Comparison of ENCODE assay signal across 15 cellular contexts in the genomic region with DNA sequence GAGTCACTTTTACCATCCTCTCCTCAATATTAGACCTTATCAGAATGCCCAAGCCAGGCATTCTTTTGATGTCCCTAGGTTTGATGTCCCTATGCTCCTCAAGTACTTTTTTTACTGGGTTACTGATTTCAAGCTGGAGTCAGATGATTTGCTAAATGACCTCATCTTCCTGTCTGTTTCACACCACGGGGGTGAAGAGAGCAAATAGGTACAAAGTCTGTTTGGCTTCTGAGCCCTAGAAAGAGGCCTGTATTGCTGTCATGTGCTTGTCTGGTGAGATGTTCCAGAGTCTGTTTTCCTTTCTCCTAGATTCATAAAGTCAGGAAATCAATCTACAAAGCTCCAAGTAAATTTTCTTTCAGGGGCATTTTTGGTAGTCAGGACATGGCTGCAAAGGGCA. TPM values are rescaled to one million over a fixed set of nuclear protein-coding genes. Genes with fewer than 3 reads are reported as not detected.
DNase-seq lines count a peak whose midpoint lies in the region; ATAC-seq and TF ChIP-seq lines count a peak whose summit lies in the region.
"Had no signal": no experiment of that assay in that cellular context is flagged by ENCODE, and none has a peak within 500 bp of the region (broad histone marks: within the 10 kb centered on the region; RNA-seq: fewer than 3 reads in every experiment).

No MANE protein-coding gene starts in this region.

- H3K9me2 ChIP-seq in HCT116 (ENCODE audit: insufficient read depth) = no peaks in the 10 kb centered on the region

- no peaks in the 10 kb centered on the region for H3K4me1 ChIP-seq in HCT116 (ENCODE audit: control insufficient read depth in 1 of 2, insufficient read depth in 2 of 2, low read length in 2 of 2)

- POLR2A ChIA-PET in HCT116 (lab: Charles Lee) = interaction anchor here (1.1 kb wide), 1 partner anchor 13 kb away, joined by 3 read pairs; the partner anchor contains the start of gene DAB2

- no peaks in the 10 kb centered on the region for H3K36me3 Mint-ChIP-seq in type B pancreatic cell
- H3K36me3 Mint-ChIP-seq in activated T-helper 1 cell treated with anti-CD3 and anti-CD28 coated beads, Interleukin-12 subunit alpha, Interleukin-12 subunit beta, Interleukin-2, Interleukin-4 antibody, amounts not matched to agents 30 ng/mL and 10 ng/mL and 1 ng/mL, durations not matched to agents 14 hours and 24 hours and 36 hours (ENCODE audit: low read depth) = no peaks in the 10 kb centered on the region
- H3K36me3 Mint-ChIP-seq: naive B cell had no signal

- H3K9me3 Mint-ChIP-seq in type B pancreatic cell = no peaks in the 10 kb centered on the region
- no peaks in the 10 kb centered on the region for H3K9me3 Mint-ChIP-seq in activated T-helper 1 cell treated with anti-CD3 and anti-CD28 coated beads, Interleukin-12 subunit alpha, Interleukin-12 subunit beta, Interleukin-2, Interleukin-4 antibody, amounts not matched to agents 30 ng/mL and 10 ng/mL and 1 ng/mL, durations not matched to agents 14 hours and 24 hours and 36 hours
- H3K9me3 Mint-ChIP-seq: CD4-positive, alpha-beta T cell; naive B cell had no signal

- no peaks in the 10 kb centered on the region for H4K20me1 ChIP-seq in HCT116 (ENCODE audit: insufficient read depth)

- no peak for TF ChIP-seq POLR2A in HCT116 (IDR thresholded peaks at IDR 0.05; ENCODE audit: borderline replicate concordance, extremely low read depth, insufficient read depth, insufficient read length)

- CTCF ChIA-PET in HCT116 (lab: Charles Lee) = no interaction called here

- no TSS peak for BruUV-seq in HCT116 (replicated peaks; lab: Mats Ljungman, UMichigan)

- H3K27ac ChIP-seq in HCT116 (ENCODE audit: low read depth, low read length) = no peak overlapping the region
- H3K27ac ChIP-seq: sigmoid colon had no signal

- RAD21 ChIA-PET in HCT116 (lab: Charles Lee; ENCODE audit: low non-redundant PET in 1 of 2, low total read pairs in 2 of 2, uncharacterized antibody in 2 of 2, unreplicated experiment in 2 of 2) = no interaction called here

- H3K36me3 ChIP-seq in HCT116 (ENCODE audit: control insufficient read depth in 1 of 2, insufficient read depth in 2 of 2, low read length in 2 of 2) = no peaks in the 10 kb centered on the region
- H3K36me3 ChIP-seq: sigmoid colon had no signal

- no peak overlapping the region for H3K4me3 Mint-ChIP-seq in type B pancreatic cell
- no peak overlapping the region for H3K4me3 Mint-ChIP-seq in activated T-helper 1 cell treated with anti-CD3 and anti-CD28 coated beads, Interleukin-12 subunit alpha, Interleukin-12 subunit beta, Interleukin-2, Interleukin-4 antibody, amounts not matched to agents 30 ng/mL and 10 ng/mL and 1 ng/mL, durations not matched to agents 14 hours and 24 hours and 36 hours
- H3K4me3 Mint-ChIP-seq: CD4-positive, alpha-beta T cell; naive B cell had no signal

- no peaks in the 10 kb centered on the region for H3K27me3 ChIP-seq in HCT116 (ENCODE audit: insufficient read depth, low read length)
- H3K27me3 ChIP-seq: sigmoid colon had no signal

- intact Hi-C loops in HCT116 (cut with micrococcal nuclease) = no loop called here
- intact Hi-C loops in activated T-helper 1 cell treated with anti-CD3 and anti-CD28 coated beads, Interleukin-12 subunit alpha, Interleukin-12 subunit beta, Interleukin-2, Interleukin-4 antibody, amounts not matched to agents 30 ng/mL and 10 ng/mL and 1 ng/mL, durations not matched to agents 14 hours and 24 hours and 36 hours (cut with micrococcal nuclease) = no loop called here

- no peak overlapping the region for H3K9ac ChIP-seq in HCT116 (ENCODE audit: low read length)

- TF ChIP-seq RAD21 in HCT116 (IDR thresholded peaks at IDR 0.05; ENCODE audit: low read depth) = no peak

- H3K4me3 ChIP-seq in HCT116 (replicated peaks in 1 of 2; ENCODE audit: low read depth in 1 of 2, low read length in 2 of 2) = no peak overlapping the region
- H3K4me3 ChIP-seq: sigmoid colon had no signal

- no peak overlapping the region for H3K4me2 ChIP-seq in HCT116 (ENCODE audit: low read length)

- H3K79me2 ChIP-seq in HCT116 (ENCODE audit: insufficient read depth, low read length) = no peaks in the 10 kb centered on the region

- DNase-seq in HCT116 (ENCODE audit: low read depth, low spot score) (no peak), amniotic epithelial cell (ENCODE audit: low read depth) (peak; percentile 48), left kidney (ENCODE audit: low read depth, low spot score) (peak; percentile 43), type B pancreatic cell (ENCODE audit: extremely low spot score, unreplicated experiment) (no peak), ecto neural progenitor cell (ENCODE audit: low spot score) (no peak)
- no peak for DNase-seq in activated CD8-positive, alpha-beta memory T cell treated with anti-CD3 and anti-CD28 coated beads, Interleukin-2, amount 50 U/mL, for 4 hours
- no peak for DNase-seq in activated T-helper 1 cell treated with anti-CD3 and anti-CD28 coated beads, Interleukin-12 subunit alpha, Interleukin-12 subunit beta, Interleukin-2, Interleukin-4 antibody, amounts not matched to agents 30 ng/mL and 10 ng/mL and 1 ng/mL, durations not matched to agents 14 hours and 24 hours and 36 hours (ENCODE audit: low spot score)
- DNase-seq: activated CD8-positive, alpha-beta memory T cell treated with anti-CD3 and anti-CD28 coated beads for 24 hours; activated naive CD4-positive, alpha-beta T cell treated with anti-CD3 and anti-CD28 coated beads, Interleukin-2, amount 50 U/mL, for 16 hours; CD4-positive, alpha-beta T cell; cerebellar nuclear complex; naive B cell; sigmoid colon; substantia nigra; T-helper 9 cell had no signal

- TF ChIP-seq CTCF in HCT116 (IDR thresholded peaks at IDR 0.05 in 2 of 3, conservative IDR thresholded peaks at IDR 0.05 in 1 of 3; ENCODE audit: borderline replicate concordance in 1 of 3, insufficient read depth in 1 of 3, low read depth in 2 of 3, low read length in 2 of 3) (no peak), type B pancreatic cell (conservative IDR thresholded peaks at IDR 0.05) (no peak)

- H2AFZ ChIP-seq in HCT116 (ENCODE audit: low read depth, low read length, poor library complexity, severe bottlenecking) = peak overlapping the region; percentile 79

- H3K27me3 Mint-ChIP-seq in type B pancreatic cell = no peaks in the 10 kb centered on the region
- no peaks in the 10 kb centered on the region for H3K27me3 Mint-ChIP-seq in activated T-helper 1 cell treated with anti-CD3 and anti-CD28 coated beads, Interleukin-12 subunit alpha, Interleukin-12 subunit beta, Interleukin-2, Interleukin-4 antibody, amounts not matched to agents 30 ng/mL and 10 ng/mL and 1 ng/mL, durations not matched to agents 14 hours and 24 hours and 36 hours (ENCODE audit: insufficient read depth)

- H3K9me3 ChIP-seq in HCT116 (ENCODE audit: control insufficient read depth in 1 of 2, insufficient read depth in 1 of 2, low read depth in 1 of 2, low read length in 2 of 2) = no peaks in the 10 kb centered on the region
- H3K9me3 ChIP-seq: sigmoid colon had no signal

- no peak for ATAC-seq in HCT116

- peaks cover 5% of the 10 kb centered on the region for H3K4me1 Mint-ChIP-seq in type B pancreatic cell (ENCODE audit: unreplicated experiment)
- H3K4me1 Mint-ChIP-seq in activated T-helper 1 cell treated with anti-CD3 and anti-CD28 coated beads, Interleukin-12 subunit alpha, Interleukin-12 subunit beta, Interleukin-2, Interleukin-4 antibody, amounts not matched to agents 30 ng/mL and 10 ng/mL and 1 ng/mL, durations not matched to agents 14 hours and 24 hours and 36 hours (ENCODE audit: low read depth) = no peaks in the 10 kb centered on the region

- peak overlapping the region; percentile 54 for H3K27ac Mint-ChIP-seq in type B pancreatic cell
- H3K27ac Mint-ChIP-seq in activated T-helper 1 cell treated with anti-CD3 and anti-CD28 coated beads, Interleukin-12 subunit alpha, Interleukin-12 subunit beta, Interleukin-2, Interleukin-4 antibody, amounts not matched to agents 30 ng/mL and 10 ng/mL and 1 ng/mL, durations not matched to agents 14 hours and 24 hours and 36 hours = no peak overlapping the region
- H3K27ac Mint-ChIP-seq: CD4-positive, alpha-beta T cell; naive B cell had no signal

TF ChIP-seq in HCT116, 20 proteins besides CTCF, POLR2A, EP300 and RAD21 (continues in another document):
- TF ChIP-seq SP1 (IDR thresholded peaks at IDR 0.05; ENCODE audit: low read depth) (no peak), ATF3 (IDR thresholded peaks at IDR 0.05) (no peak), JUND (IDR thresholded peaks at IDR 0.05) (no peak), POLR2AphosphoS5 (IDR thresholded peaks at IDR 0.05; ENCODE audit: low read depth, low read length) (no peak), SIN3A (IDR thresholded peaks at IDR 0.05; ENCODE audit: low read depth) (no peak), FOSL1 (IDR thresholded peaks at IDR 0.05; ENCODE audit: low read depth) (no peak), SRF (IDR thresholded peaks at IDR 0.05; ENCODE audit: low read depth) (no peak), ELF1 (IDR thresholded peaks at IDR 0.05; ENCODE audit: borderline replicate concordance, low read depth) (no peak), ZFX (IDR thresholded peaks at IDR 0.05) (no peak), EZH2phosphoT487 (IDR thresholded peaks at IDR 0.05; ENCODE audit: borderline replicate concordance) (no peak)
- TF ChIP-seq, protein P1, sequence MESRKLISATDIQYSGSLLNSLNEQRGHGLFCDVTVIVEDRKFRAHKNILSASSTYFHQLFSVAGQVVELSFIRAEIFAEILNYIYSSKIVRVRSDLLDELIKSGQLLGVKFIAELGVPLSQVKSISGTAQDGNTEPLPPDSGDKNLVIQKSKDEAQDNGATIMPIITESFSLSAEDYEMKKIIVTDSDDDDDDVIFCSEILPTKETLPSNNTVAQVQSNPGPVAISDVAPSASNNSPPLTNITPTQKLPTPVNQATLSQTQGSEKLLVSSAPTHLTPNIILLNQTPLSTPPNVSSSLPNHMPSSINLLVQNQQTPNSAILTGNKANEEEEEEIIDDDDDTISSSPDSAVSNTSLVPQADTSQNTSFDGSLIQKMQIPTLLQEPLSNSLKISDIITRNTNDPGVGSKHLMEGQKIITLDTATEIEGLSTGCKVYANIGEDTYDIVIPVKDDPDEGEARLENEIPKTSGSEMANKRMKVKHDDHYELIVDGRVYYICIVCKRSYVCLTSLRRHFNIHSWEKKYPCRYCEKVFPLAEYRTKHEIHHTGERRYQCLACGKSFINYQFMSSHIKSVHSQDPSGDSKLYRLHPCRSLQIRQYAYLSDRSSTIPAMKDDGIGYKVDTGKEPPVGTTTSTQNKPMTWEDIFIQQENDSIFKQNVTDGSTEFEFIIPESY (IDR thresholded peaks at IDR 0.05; ENCODE audit: extremely low read depth, insufficient replicate concordance, low read length) = no peak

RNA-seq across cellular contexts. Expression of gene DAB2, which starts 12.7 kb away (rescaled TPM):
- total RNA-seq in HCT116 (2021; ENCODE audit: unreplicated experiment) = 5.5 TPM
- 1.8 and 2.7 TPM in 2 replicates for polyA plus RNA-seq in HCT116 (2012)
- 24.2 and 91.6 TPM in 2 replicates for total RNA-seq in type B pancreatic cell (ENCODE audit: low replicate concordance)
- not detected in 2 replicates for total RNA-seq in activated T-helper 1 cell treated with anti-CD3 and anti-CD28 coated beads, Interleukin-12 subunit alpha, Interleukin-12 subunit beta, Interleukin-2, Interleukin-4 antibody, amounts not matched to agents 30 ng/mL and 10 ng/mL and 1 ng/mL, durations not matched to agents 14 hours and 24 hours and 36 hours

Comparison
In these comparisons a context has a peak if more than half of its experiments do, and no peak if none do; other contexts are left out.
1. DNase-seq: peak in amniotic epithelial cell (single experiment) and left kidney (single experiment); none in HCT116 (single experiment), type B pancreatic cell (single experiment), activated CD8-positive, alpha-beta memory T cell treated with anti-CD3 and anti-CD28 coated beads, Interleukin-2, amount 50 U/mL, for 4 hours (single experiment), activated T-helper 1 cell treated with anti-CD3 and anti-CD28 coated beads, Interleukin-12 subunit alpha, Interleukin-12 subunit beta, Interleukin-2, Interleukin-4 antibody, amounts not matched to agents 30 ng/mL and 10 ng/mL and 1 ng/mL, durations not matched to agents 14 hours and 24 hours and 36 hours (single experiment) and ecto neural progenitor cell (single experiment).